ENCODE assay signal across 22 cellular contexts in genomic region chr4:165164257-165164656, GRCh38. TPM values are rescaled to one million over a fixed set of nuclear protein-coding genes. Genes with fewer than 3 reads are reported as not detected.
DNase-seq lines count a peak whose midpoint lies in the region; ATAC-seq, FAIRE-seq and TF ChIP-seq lines count a peak whose summit lies in the region.
"Had no signal": no experiment of that assay in that cellular context is flagged by ENCODE, and none has a peak within 500 bp of the region (broad histone marks: within the 10 kb centered on the region; RNA-seq: fewer than 3 reads in every experiment).

No MANE protein-coding gene starts in this region.

- H3K4me2 ChIP-seq in HepG2 (ENCODE audit: low read depth, low read length), result no peak overlapping the region
- no peak overlapping the region for H3K4me2 ChIP-seq in neural progenitor cell
- H3K4me2 ChIP-seq: BLaER1 treated with 17β-estradiol and CSF1 and Interleukin-3, amounts not matched to agents 10 nM and 100 nM had no signal

- TF ChIP-seq EP300 in HepG2 (IDR thresholded peaks at IDR 0.05; ENCODE audit: low read depth in 2 of 2, low read length in 2 of 2) (no peak; a peak in 1 of 4 replicates), HepG2 (CRISPR knock-in tag; IDR thresholded peaks at IDR 0.05; ENCODE audit: borderline replicate concordance) (no peak)

- POLR2A ChIA-PET in HepG2 (lab: Yijun Ruan, JAX), result no interaction called here

- peak; percentile 62 for ATAC-seq in HepG2
- peak; percentile 81 to 97 (median 93) for ATAC-seq in right lobe of liver
- ATAC-seq: CD8-positive, alpha-beta T cell had no signal

- H3K27ac ChIP-seq in HepG2 (ENCODE audit: extremely low read length, insufficient read depth, low read length), result no peak overlapping the region
- peak overlapping the region in 2 of 3 donors; percentile 56 to 61 for H3K27ac ChIP-seq in right lobe of liver
- no peak overlapping the region for H3K27ac ChIP-seq in neural progenitor cell
- H3K27ac ChIP-seq: BLaER1 treated with 17β-estradiol and CSF1 and Interleukin-3, amounts not matched to agents 10 nM and 100 nM; C4-2B had no signal

- H4K20me1 ChIP-seq in HepG2 (ENCODE audit: insufficient read depth, low read length), result no peaks in the 10 kb centered on the region
- no peaks in the 10 kb centered on the region for H4K20me1 ChIP-seq in neural progenitor cell (ENCODE audit: low read depth)
- H4K20me1 ChIP-seq: BLaER1 treated with 17β-estradiol and CSF1 and Interleukin-3, amounts not matched to agents 10 nM and 100 nM had no signal

- WGBS in HepG2 (ENCODE audit: low lambda C conversion rate), result 2% methylated on average over 2 of the region's 2 CpGs
- 19% methylated on average over 2 of the region's 2 CpGs for WGBS in right lobe of liver (ENCODE audit: insufficient coverage, low coverage, low lambda C conversion rate, missing lambda C conversion rate)

- intact Hi-C loops in HepG2 (cut with micrococcal nuclease; ENCODE audit: unreplicated experiment), result no loop called here
- intact Hi-C loops in right lobe of liver (cut with DNase I), result no loop called here

- H3K27me3 Mint-ChIP-seq in neural progenitor cell (ENCODE audit: insufficient read depth, low read depth), result peaks cover 14% of the 10 kb centered on the region

- H3K9me3 Mint-ChIP-seq in neural progenitor cell, result peaks cover 7% of the 10 kb centered on the region

- H3K27me3 ChIP-seq in HepG2 (ENCODE audit: control insufficient read depth in 1 of 2, insufficient read depth in 2 of 2, low read length in 2 of 2) (no peaks in the 10 kb centered on the region), right lobe of liver (no peaks in the 10 kb centered on the region), neural progenitor cell (no peaks in the 10 kb centered on the region)
- H3K27me3 ChIP-seq: BLaER1 treated with 17β-estradiol and CSF1 and Interleukin-3, amounts not matched to agents 10 nM and 100 nM had no signal

- H3K9me3 ChIP-seq in HepG2 (ENCODE audit: low read length) (no peaks in the 10 kb centered on the region), right lobe of liver (no peaks in the 10 kb centered on the region), neural progenitor cell (ENCODE audit: low read depth) (no peaks in the 10 kb centered on the region)
- H3K9me3 ChIP-seq: Caco-2 had no signal

- H3K4me3 ChIP-seq in HepG2 (replicated peaks in 1 of 3; ENCODE audit: insufficient read depth in 1 of 3, low read depth in 2 of 3, low read length in 3 of 3) (no peak overlapping the region), right lobe of liver (no peak overlapping the region), neural progenitor cell (no peak overlapping the region)
- H3K4me3 ChIP-seq: BLaER1 treated with 17β-estradiol and CSF1 and Interleukin-3, amounts not matched to agents 10 nM and 100 nM had no signal

- H3K27ac Mint-ChIP-seq in neural progenitor cell, result no peak overlapping the region
- H3K27ac Mint-ChIP-seq: B cell; CD4-positive, alpha-beta T cell; CD8-positive, alpha-beta T cell had no signal

- TF ChIP-seq CTCF in HepG2 (CRISPR knock-in tag; IDR thresholded peaks at IDR 0.05) (no peak), right lobe of liver (IDR thresholded peaks at IDR 0.05) (no peak), neural progenitor cell (IDR thresholded peaks at IDR 0.05) (no peak)

- in situ Hi-C loops in HepG2 (cut with HindIII; ENCODE audit: extremely low pct_ligation_motif_present, low pct_unique_long_range_greater_than_20kb), result no loop called here

- H3K4me1 ChIP-seq in HepG2 (ENCODE audit: insufficient read depth, low read length), result peaks cover 7% of the 10 kb centered on the region; the same call in 1 of the 2 replicates
- H3K4me1 ChIP-seq in right lobe of liver, result peaks cover 0 to 22% (median 6%) of the 10 kb centered on the region in 4 donors
- H3K4me1 ChIP-seq in neural progenitor cell, result no peaks in the 10 kb centered on the region
- H3K4me1 ChIP-seq: BLaER1 treated with 17β-estradiol and CSF1 and Interleukin-3, amounts not matched to agents 10 nM and 100 nM; Caco-2 had no signal

- H3F3A ChIP-seq in neural progenitor cell (ENCODE audit: low read depth), result no peaks in the 10 kb centered on the region

- peak; percentile 49 for DNase-seq in HepG2 (ENCODE audit: low spot score)
- DNase-seq in right lobe of liver, result no peak
- DNase-seq in NCI-H1436 (lab: John Stamatoyannopoulos, UW), result no peak
- DNase-seq in neural progenitor cell (ENCODE audit: low spot score), result no peak
- no peak for DNase-seq in AG08395 (ENCODE audit: low spot score)
- DNase-seq: 8988T; ACHN; AML-193; Caco-2; Calu3; CD4-positive, alpha-beta T cell; CD8-positive, alpha-beta T cell; DMS79 treated with DMSO at 0.1 percent for 48 hours; GF-D8 had no signal

- no peak for TF ChIP-seq RAD21 in HepG2 (CRISPR knock-in tag; IDR thresholded peaks at IDR 0.05)

- peak; percentile 40 for FAIRE-seq in HepG2 (lab: Jason Lieb, UNC)
- FAIRE-seq: A204.1, D721Med, G401.6, GM12891, GM19239 had no signal

- no peaks in the 10 kb centered on the region for H3K36me3 Mint-ChIP-seq in neural progenitor cell
- H3K36me3 Mint-ChIP-seq: CD8-positive, alpha-beta T cell had no signal

- H3K4me1 Mint-ChIP-seq in neural progenitor cell, result peaks cover 5% of the 10 kb centered on the region
- H3K4me1 Mint-ChIP-seq: B cell had no signal

- TF ChIP-seq POLR2A in HepG2 (IDR thresholded peaks at IDR 0.05; ENCODE audit: insufficient read depth in 1 of 2, low read depth in 2 of 2, low read length in 2 of 2), result no peak
- no peak for TF ChIP-seq POLR2A in right lobe of liver (IDR thresholded peaks at IDR 0.05)

- H3K4me3 Mint-ChIP-seq in neural progenitor cell, result no peak overlapping the region
- H3K4me3 Mint-ChIP-seq: B cell; CD4-positive, alpha-beta T cell; CD8-positive, alpha-beta T cell had no signal

- H3K36me3 ChIP-seq in HepG2 (replicated peaks in 1 of 2; ENCODE audit: control insufficient read depth in 1 of 2, insufficient read depth in 2 of 2, low read length in 2 of 2) (no peaks in the 10 kb centered on the region), right lobe of liver (no peaks in the 10 kb centered on the region), neural progenitor cell (no peaks in the 10 kb centered on the region)
- H3K36me3 ChIP-seq: BLaER1 treated with 17β-estradiol and CSF1 and Interleukin-3, amounts not matched to agents 10 nM and 100 nM had no signal

- CTCF ChIA-PET in HepG2 (lab: Yijun Ruan, JAX; ENCODE audit: low intra/inter-chr PET ratio, low total read pairs), result no interaction called here

- H2AFZ ChIP-seq in HepG2 (ENCODE audit: low read length), result no peak overlapping the region
- no peak overlapping the region for H2AFZ ChIP-seq in neural progenitor cell (replicated peaks)

- no peaks in the 10 kb centered on the region for H3K79me2 ChIP-seq in HepG2 (ENCODE audit: insufficient read depth, low read length)
- no peaks in the 10 kb centered on the region for H3K79me2 ChIP-seq in neural progenitor cell (ENCODE audit: low read depth)

- BruUV-seq in HepG2 (replicated peaks; lab: Mats Ljungman, UMichigan), result no TSS peak

- H3K9ac ChIP-seq in HepG2 (ENCODE audit: insufficient read depth, low read depth, low read length) (no peak overlapping the region), neural progenitor cell (no peak overlapping the region)
- H3K9ac ChIP-seq: BLaER1 treated with 17β-estradiol and CSF1 and Interleukin-3, amounts not matched to agents 10 nM and 100 nM had no signal

RNA-seq across cellular contexts. Expression of gene KLHL2, which starts 43.1 kb away (rescaled TPM):
- total RNA-seq in HepG2 (2016; rRNA removed; fragmentation: Illumina TruSeq; extraction: Trizol) (14.4 and 17.6 TPM in 2 replicates), right lobe of liver (10 to 100 TPM; 15.6 to 25.3 (median 20.3) TPM), neural progenitor cell (ENCODE audit: low replicate concordance) (18.6 and 24.3 TPM in 2 replicates)
- 52.4 and 52.6 TPM in 2 replicates for total RNA-seq in HepG2 (2016; cell fraction: cytosol; rRNA removed; fragmentation: Illumina TruSeq; extraction: Trizol; ENCODE audit: low read depth)
- 14.9 and 17.3 TPM in 2 replicates for total RNA-seq in HepG2 (2016; cell fraction: insoluble cytoplasmic fraction; rRNA removed; fragmentation: Illumina TruSeq; extraction: Trizol)
- 23.8 and 25.0 TPM in 2 replicates for total RNA-seq in HepG2 (2016; cell fraction: membrane; rRNA removed; fragmentation: Illumina TruSeq; extraction: Trizol)
- total RNA-seq in HepG2 (2016; cell fraction: nucleus; rRNA removed; fragmentation: Illumina TruSeq; extraction: Trizol), result 11.9 and 12.8 TPM in 2 replicates
- polyA plus RNA-seq in HepG2 (2011; rRNA removed), result 7.3 and 9.2 TPM in 2 replicates
- polyA plus RNA-seq in HepG2 (2011; cell fraction: cytosol; rRNA removed), result 4.0 and 6.6 TPM in 2 replicates
- 4.0 and 5.2 TPM in 2 replicates for polyA plus RNA-seq in HepG2 (2011; cell fraction: nucleus; rRNA removed)
- 9.3 and 10.4 TPM in 2 replicates for polyA plus RNA-seq in HepG2 (2012)
- polyA plus RNA-seq in HepG2 (2016; cell fraction: cytosol; fragmentation: Illumina TruSeq; extraction: Trizol; ENCODE audit: low read depth), result 5.6 and 5.7 TPM in 2 replicates
- 13.3 and 13.7 TPM in 2 replicates for polyA plus RNA-seq in HepG2 (2016; cell fraction: insoluble cytoplasmic fraction; fragmentation: Illumina TruSeq; extraction: Trizol; ENCODE audit: low read depth)
- polyA plus RNA-seq in HepG2 (2016; cell fraction: membrane; fragmentation: Illumina TruSeq; extraction: Trizol; ENCODE audit: low read depth), result 10.8 and 11.4 TPM in 2 replicates
- 12.2 and 13.7 TPM in 2 replicates for polyA plus RNA-seq in HepG2 (2016; cell fraction: nucleus; fragmentation: Illumina TruSeq; extraction: Trizol; ENCODE audit: insufficient read depth, low read depth)
- 3.6 and 4.7 TPM in 2 replicates for polyA minus RNA-seq in HepG2 (2011; rRNA and poly(A)+ RNA removed; ENCODE audit: low replicate concordance)
- 4.5 and 5.6 TPM in 2 replicates for polyA minus RNA-seq in HepG2 (2011; cell fraction: cytosol; rRNA and poly(A)+ RNA removed)
- 12.9 and 14.2 TPM in 2 replicates for polyA minus RNA-seq in HepG2 (2011; cell fraction: nucleus; rRNA and poly(A)+ RNA removed)

RNA-seq across cellular contexts. Expression of gene TMEM192, which starts 51.6 kb away (rescaled TPM):
- total RNA-seq in HepG2 (2016; rRNA removed; fragmentation: Illumina TruSeq; extraction: Trizol), result 14.1 and 19.9 TPM in 2 replicates
- total RNA-seq in HepG2 (2016; cell fraction: cytosol; rRNA removed; fragmentation: Illumina TruSeq; extraction: Trizol; ENCODE audit: low read depth), result 6.0 and 7.4 TPM in 2 replicates
- total RNA-seq in HepG2 (2016; cell fraction: insoluble cytoplasmic fraction; rRNA removed; fragmentation: Illumina TruSeq; extraction: Trizol), result 18.2 and 20.9 TPM in 2 replicates
- total RNA-seq in HepG2 (2016; cell fraction: membrane; rRNA removed; fragmentation: Illumina TruSeq; extraction: Trizol), result 14.5 and 17.1 TPM in 2 replicates
- 8.5 and 12.5 TPM in 2 replicates for total RNA-seq in HepG2 (2016; cell fraction: nucleus; rRNA removed; fragmentation: Illumina TruSeq; extraction: Trizol)
- 19.3 and 19.8 TPM in 2 replicates for polyA plus RNA-seq in HepG2 (2011; rRNA removed)
- 11.0 and 18.1 TPM in 2 replicates for polyA plus RNA-seq in HepG2 (2011; cell fraction: cytosol; rRNA removed)
- 3.7 and 4.0 TPM in 2 replicates for polyA plus RNA-seq in HepG2 (2011; cell fraction: nucleus; rRNA removed)
- 11.1 and 12.9 TPM in 2 replicates for polyA plus RNA-seq in HepG2 (2012)
- 5.8 and 7.3 TPM in 2 replicates for polyA plus RNA-seq in HepG2 (2016; cell fraction: cytosol; fragmentation: Illumina TruSeq; extraction: Trizol; ENCODE audit: low read depth)
- 12.4 and 13.3 TPM in 2 replicates for polyA plus RNA-seq in HepG2 (2016; cell fraction: insoluble cytoplasmic fraction; fragmentation: Illumina TruSeq; extraction: Trizol; ENCODE audit: low read depth)
- polyA plus RNA-seq in HepG2 (2016; cell fraction: membrane; fragmentation: Illumina TruSeq; extraction: Trizol; ENCODE audit: low read depth), result 11.3 and 13.2 TPM in 2 replicates
- 11.9 and 12.4 TPM in 2 replicates for polyA plus RNA-seq in HepG2 (2016; cell fraction: nucleus; fragmentation: Illumina TruSeq; extraction: Trizol; ENCODE audit: insufficient read depth, low read depth)
- polyA minus RNA-seq in HepG2 (2011; rRNA and poly(A)+ RNA removed; ENCODE audit: low replicate concordance), result 11.5 and 16.2 TPM in 2 replicates
- 7.2 and 15.2 TPM in 2 replicates for polyA minus RNA-seq in HepG2 (2011; cell fraction: cytosol; rRNA and poly(A)+ RNA removed)
- polyA minus RNA-seq in HepG2 (2011; cell fraction: nucleus; rRNA and poly(A)+ RNA removed), result 4.1 and 6.2 TPM in 2 replicates
- total RNA-seq in right lobe of liver, result 10 to 100 TPM; 16.2 to 40.0 (median 23.3) TPM
- 11.3 and 16.1 TPM in 2 replicates for total RNA-seq in neural progenitor cell (ENCODE audit: low replicate concordance)

Comparison
In these comparisons a context has a peak if more than half of its experiments do, and no peak if none do; other contexts are left out.
1. H3K27ac ChIP-seq: peak in right lobe of liver (2 of 3); none in HepG2 (single experiment) and neural progenitor cell (single experiment).